In the genomic region with DNA sequence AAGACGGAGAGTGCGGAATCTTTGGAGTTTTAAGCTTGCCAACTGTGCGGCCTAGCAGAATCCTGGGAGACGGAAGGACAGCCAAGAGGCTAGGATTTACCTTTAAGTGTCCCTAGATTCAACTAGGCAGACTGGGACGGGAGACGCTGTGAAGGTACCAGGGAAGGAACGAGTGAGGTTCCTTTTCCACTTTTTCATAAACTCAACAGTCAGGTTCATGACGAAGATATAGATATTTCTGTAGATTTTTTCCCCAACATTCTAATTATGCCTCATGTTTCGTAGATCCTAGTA, we compare ENCODE assay signal across 8 cellular contexts. TPM values are rescaled to one million over a fixed set of nuclear protein-coding genes. Genes with fewer than 3 reads are reported as not detected.
DNase-seq lines count a peak whose midpoint lies in the region; ATAC-seq, FAIRE-seq and TF ChIP-seq lines count a peak whose summit lies in the region.

No MANE protein-coding gene starts in this region.

- H3K4me3 ChIP-seq in SJSA1 (peak overlapping the region; percentile 96), foreskin fibroblast (ENCODE audit: low read depth in 1 of 2, low read length in 2 of 2) (peak overlapping the region; percentile 97), retinal pigment epithelial cell (ENCODE audit: low read length) (peak overlapping the region; percentile 85)

- peak overlapping the region; percentile 97 for H3K27ac ChIP-seq in SJSA1

- no peaks in the 10 kb centered on the region for H3K27me3 ChIP-seq in SJSA1 (replicated peaks)

- DNase-seq in GM20000 (ENCODE audit: low spot score) (peak; percentile 17), SJSA1 (ENCODE audit: low read depth in 1 of 2, low spot score in 2 of 2) (no peak), foreskin fibroblast (no peak), retinal pigment epithelial cell (ENCODE audit: low read depth) (no peak), NCI-H146 (lab: John Stamatoyannopoulos, UW) (no peak), RCC 7860 (ENCODE audit: low spot score) (no peak)

- H3K4me1 ChIP-seq in SJSA1 (replicated peaks): peaks cover 21% of the 10 kb centered on the region

- no peaks in the 10 kb centered on the region; the same call in 1 of the 2 replicates for H3K9me3 ChIP-seq in SJSA1 (replicated peaks)

- peaks cover 57% of the 10 kb centered on the region for H3K36me3 ChIP-seq in SJSA1

- TF ChIP-seq CTCF in GM20000 (IDR thresholded peaks at IDR 0.05; ENCODE audit: extremely low read depth, missing control alignments) (no peak), foreskin fibroblast (IDR thresholded peaks at IDR 0.05; ENCODE audit: low read depth, low read length) (no peak), retinal pigment epithelial cell (conservative IDR thresholded peaks at IDR 0.05; ENCODE audit: low read depth, low read length) (no peak)

- no peak for FAIRE-seq in RCC 7860 (lab: Jason Lieb, UNC)

- ATAC-seq in HG03442 (IDR thresholded peaks at IDR 0.05; ENCODE audit: unreplicated experiment) (no peak), HG02623 (IDR thresholded peaks at IDR 0.05; ENCODE audit: unreplicated experiment) (no peak)

RNA-seq across cellular contexts. Expression of a gene that starts 0.6 kb away (rescaled TPM):
- 67.9 and 76.2 TPM in 2 replicates for total RNA-seq in SJSA1 (2014; rRNA removed; shearing (Covaris generic))
